Comparison of ENCODE assay signal across 10 cellular contexts in genomic region chr12:48489012-48489411, GRCh38. TPM values are rescaled to one million over a fixed set of nuclear protein-coding genes. Genes with fewer than 3 reads are reported as not detected.
A peak's percentile ranks its signal among the peaks of the same experiment; 100 is the strongest.
DNase-seq lines count a peak whose midpoint lies in the region; ATAC-seq and TF ChIP-seq lines count a peak whose summit lies in the region.
"Had no signal": no experiment of that assay in that cellular context is flagged by ENCODE, and none has a peak within 500 bp of the region (broad histone marks: within the 10 kb centered on the region; RNA-seq: fewer than 3 reads in every experiment).

No MANE protein-coding gene starts in this region.

- H3K36me3 ChIP-seq in sigmoid colon: no peaks in the 10 kb centered on the region
- H3K36me3 ChIP-seq: suprapubic skin had no signal

- DNase-seq in myocyte (ENCODE audit: low read depth) (peak; percentile 2), left cardiac atrium (no peak), NCI-H524 treated with DMSO at 0.1 percent for 48 hours (lab: John Stamatoyannopoulos, UW) (no peak), sigmoid colon (no peak), NCI-H2029 treated with DMSO at 0.1 percent for 48 hours (lab: John Stamatoyannopoulos, UW) (no peak)
- DNase-seq: NCI-H2171 treated with DMSO at 0.1 percent for 48 hours had no signal

- ATAC-seq in GM18867 (IDR thresholded peaks at IDR 0.05; ENCODE audit: unreplicated experiment) (peak; percentile 98), GM21825 (IDR thresholded peaks at IDR 0.05; ENCODE audit: unreplicated experiment) (peak; percentile 96), HG03571 (IDR thresholded peaks at IDR 0.05; ENCODE audit: unreplicated experiment) (peak; percentile 74), left cardiac atrium (no peak)

- H3K27me3 ChIP-seq in sigmoid colon: no peaks in the 10 kb centered on the region
- H3K27me3 ChIP-seq: suprapubic skin had no signal

- no peak for TF ChIP-seq POLR2A in sigmoid colon (IDR thresholded peaks at IDR 0.05)

- no peaks in the 10 kb centered on the region for H3K9me3 ChIP-seq in sigmoid colon
- H3K9me3 ChIP-seq: suprapubic skin had no signal

- TF ChIP-seq EP300 in sigmoid colon (IDR thresholded peaks at IDR 0.05): no peak

- no peak for TF ChIP-seq CTCF in sigmoid colon (IDR thresholded peaks at IDR 0.05)

- WGBS in sigmoid colon, 2 donors: 55 to 65% methylated on average over 2 of the region's 2 CpGs

- intact Hi-C loops in left cardiac atrium (cut with DNase I): no loop called here
- intact Hi-C loops in sigmoid colon (cut with DNase I): no loop called here

- H3K4me1 ChIP-seq in sigmoid colon: peaks cover 0 to 11% (median 3%) of the 10 kb centered on the region in 4 donors
- H3K4me1 ChIP-seq: suprapubic skin had no signal

- no peak overlapping the region for H3K4me3 ChIP-seq in sigmoid colon
- H3K4me3 ChIP-seq: suprapubic skin had no signal

- H3K27ac ChIP-seq in sigmoid colon: peak overlapping the region in 1 of 4 donors; percentile 25
- H3K27ac ChIP-seq: suprapubic skin had no signal

RNA-seq across cellular contexts. Expression of gene C12orf54, which starts 6.7 kb away (rescaled TPM):
- total RNA-seq in myocyte (not detected in 2 replicates), left cardiac atrium (not detected), sigmoid colon (1 to 10 TPM in 2 of 4 donors, not detected in 2; 1.2 to 8.3 TPM)
- polyA plus RNA-seq in myocyte (2012): not detected
- polyA plus RNA-seq in sigmoid colon: under 1 TPM in 1 of 3 donors, not detected in 2; 0.28 TPM
- total RNA-seq: suprapubic skin had no signal

RNA-seq across cellular contexts. Expression of gene ANP32D, which starts 16.7 kb away (rescaled TPM):
- not detected in 2 replicates for total RNA-seq in myocyte
- polyA plus RNA-seq in myocyte (2012): not detected
- not detected for total RNA-seq in left cardiac atrium
- 1 to 10 TPM in 2 of 4 donors, under 1 TPM in 1, not detected in 1; 0.82 to 3.9 (median 1.9) TPM for total RNA-seq in sigmoid colon
- not detected for polyA plus RNA-seq in sigmoid colon
- total RNA-seq: suprapubic skin had no signal

RNA-seq across cellular contexts. Expression of gene OR8S1, which starts 36.4 kb away (rescaled TPM):
- total RNA-seq in myocyte: not detected in 2 replicates
- polyA plus RNA-seq in myocyte (2012): not detected
- total RNA-seq in left cardiac atrium: not detected
- not detected for total RNA-seq in sigmoid colon
- polyA plus RNA-seq in sigmoid colon: not detected
- total RNA-seq: suprapubic skin had no signal

Comparison
In these comparisons a context has a peak if more than half of its experiments do, and no peak if none do; other contexts are left out.
1. ATAC-seq: peak in GM18867 (single experiment), GM21825 (single experiment) and HG03571 (single experiment); none in left cardiac atrium (0 of 2).